In genomic region chr6:160073272-160073671, GRCh38 we compare ENCODE assay signal across 21 cellular contexts. TPM values are rescaled to one million over a fixed set of nuclear protein-coding genes. Genes with fewer than 3 reads are reported as not detected.
DNase-seq lines count a peak whose midpoint lies in the region; ATAC-seq, FAIRE-seq and TF ChIP-seq lines count a peak whose summit lies in the region.
"Had no signal": no experiment of that assay in that cellular context is flagged by ENCODE, and none has a peak within 500 bp of the region (broad histone marks: within the 10 kb centered on the region; RNA-seq: fewer than 3 reads in every experiment).

No MANE protein-coding gene starts in this region.

- H3K27me3 Mint-ChIP-seq in natural killer cell (ENCODE audit: low read depth in 2 of 2), result no peaks in the 10 kb centered on the region
- H3K27me3 Mint-ChIP-seq in natural killer cell treated with Interleukin-12 subunit alpha and Interleukin-12 subunit beta and Interleukin-15 and Interleukin-18, amount 100 ng/mL, for 72 hours, result no peaks in the 10 kb centered on the region
- no peaks in the 10 kb centered on the region for H3K27me3 Mint-ChIP-seq in WTC11 (ENCODE audit: low read depth)
- H3K27me3 Mint-ChIP-seq: CD4-positive, alpha-beta memory T cell had no signal

- ATAC-seq in natural killer cell, result no peak
- ATAC-seq in natural killer cell treated with Interleukin-12 subunit alpha and Interleukin-12 subunit beta and Interleukin-15 and Interleukin-18, amount 100 ng/mL, for 72 hours, result no peak
- ATAC-seq in WTC11, result no peak
- no peak for ATAC-seq in HG02870 (IDR thresholded peaks at IDR 0.05; ENCODE audit: unreplicated experiment)
- ATAC-seq: GM12878 had no signal

- dilution Hi-C loops in endothelial cell of umbilical vein (cut with MboI; ENCODE audit: extremely low pct_ligation_motif_present, low sequenced_read_pairs), result no loop called here

- no peak overlapping the region for H3K4me2 ChIP-seq in endothelial cell of umbilical vein (ENCODE audit: insufficient read depth, low read length)
- H3K4me2 ChIP-seq: BLaER1 had no signal

- no peak for DNase-seq in natural killer cell
- DNase-seq in natural killer cell treated with Interleukin-12 subunit alpha and Interleukin-12 subunit beta and Interleukin-15 and Interleukin-18, amount 100 ng/mL, for 72 hours (ENCODE audit: low spot score), result no peak
- no peak for DNase-seq in WTC11 (ENCODE audit: low spot score)
- no peak for DNase-seq in endothelial cell of umbilical vein (ENCODE audit: low read depth, low spot score)
- no peak for DNase-seq in SHP77 (lab: John Stamatoyannopoulos, UW)
- DNase-seq in KBM-7, result no peak
- DNase-seq: 8988T; CD4-positive, alpha-beta memory T cell; DMS 273 treated with DMSO at 0.1 percent for 48 hours; DMS53; DND-41; EL; GM23248 had no signal

- H3K36me3 Mint-ChIP-seq in natural killer cell (peaks cover 25% of the 10 kb centered on the region), WTC11 (peaks cover 65% of the 10 kb centered on the region)
- peaks cover 36% of the 10 kb centered on the region for H3K36me3 Mint-ChIP-seq in natural killer cell treated with Interleukin-12 subunit alpha and Interleukin-12 subunit beta and Interleukin-15 and Interleukin-18, amount 100 ng/mL, for 72 hours

- H3K9ac ChIP-seq in endothelial cell of umbilical vein (replicated peaks; ENCODE audit: extremely low read depth, insufficient read depth, low read length), result no peak overlapping the region
- H3K9ac ChIP-seq: BLaER1, GM23248 had no signal

- peak overlapping the region; percentile 25 to 31 for H3K27ac Mint-ChIP-seq in natural killer cell
- peak overlapping the region in 1 of 2 donors; percentile 51 for H3K27ac Mint-ChIP-seq in natural killer cell treated with Interleukin-12 subunit alpha and Interleukin-12 subunit beta and Interleukin-15 and Interleukin-18, amount 100 ng/mL, for 72 hours
- H3K27ac Mint-ChIP-seq in WTC11, result peak overlapping the region; percentile 11; the same call in 1 of the 2 replicates

- TF ChIP-seq CTCF in natural killer cell (IDR thresholded peaks at IDR 0.05) (no peak), WTC11 (IDR thresholded peaks at IDR 0.05) (no peak), endothelial cell of umbilical vein (IDR thresholded peaks at IDR 0.05; ENCODE audit: extremely low read depth in 1 of 2, insufficient read depth in 1 of 2, low read depth in 1 of 2, low read length in 2 of 2) (no peak)

- H3K27me3 ChIP-seq in endothelial cell of umbilical vein (ENCODE audit: control insufficient read depth in 2 of 2, insufficient read depth in 2 of 2, low read length in 2 of 2), result no peaks in the 10 kb centered on the region
- H3K27me3 ChIP-seq: BLaER1 had no signal

- TF ChIP-seq POLR2A in endothelial cell of umbilical vein (IDR thresholded peaks at IDR 0.05; ENCODE audit: low read depth, low read length), result no peak

- in situ Hi-C loops in KBM-7 (cut with MboI; ENCODE audit: low pct_unique_long_range_greater_than_20kb, low sequenced_read_pairs), result no loop called here

- no peaks in the 10 kb centered on the region for H3K79me2 ChIP-seq in endothelial cell of umbilical vein (ENCODE audit: control insufficient read depth, insufficient read depth, low read length)

- no peaks in the 10 kb centered on the region for H4K20me1 ChIP-seq in endothelial cell of umbilical vein (replicated peaks; ENCODE audit: control insufficient read depth, extremely low read depth, insufficient read depth, low read length)

- H3K9me3 ChIP-seq in endothelial cell of umbilical vein (replicated peaks; ENCODE audit: control insufficient read depth, insufficient read depth, low read length), result no peaks in the 10 kb centered on the region
- H3K9me3 ChIP-seq: BLaER1, HAP-1 had no signal

- H3K4me1 Mint-ChIP-seq in natural killer cell, result peaks cover 21 to 39% of the 10 kb centered on the region in 2 donors
- peaks cover 21 to 40% of the 10 kb centered on the region in 2 donors for H3K4me1 Mint-ChIP-seq in natural killer cell treated with Interleukin-12 subunit alpha and Interleukin-12 subunit beta and Interleukin-15 and Interleukin-18, amount 100 ng/mL, for 72 hours (ENCODE audit: low read depth in 2 of 2)
- no peaks in the 10 kb centered on the region for H3K4me1 Mint-ChIP-seq in WTC11

- CTCF ChIA-PET in WTC11 (lab: Charles Lee), result interaction anchor here (1.0 to 2.0 kb wide), 2 partner anchors 15 to 382 kb away, joined by 3 to 9 read pairs; no protein-coding TSS in a partner anchor
- CTCF ChIA-PET in endothelial cell of umbilical vein (lab: Charles Lee), result interaction anchor here (3.3 kb wide), 1 partner anchor 210 kb away, joined by 11 read pairs; no protein-coding TSS in a partner anchor

- no peak overlapping the region for H3K4me3 Mint-ChIP-seq in natural killer cell
- no peak overlapping the region for H3K4me3 Mint-ChIP-seq in natural killer cell treated with Interleukin-12 subunit alpha and Interleukin-12 subunit beta and Interleukin-15 and Interleukin-18, amount 100 ng/mL, for 72 hours
- H3K4me3 Mint-ChIP-seq in WTC11, result no peak overlapping the region
- H3K4me3 Mint-ChIP-seq: CD14-positive monocyte; CD4-positive, alpha-beta memory T cell had no signal

- BruUV-seq in endothelial cell of umbilical vein (replicated peaks; lab: Mats Ljungman, UMichigan), result TSS peak; percentile 30

- POLR2A ChIA-PET in WTC11 (lab: Charles Lee), result no interaction called here
- POLR2A ChIA-PET in endothelial cell of umbilical vein (lab: Charles Lee), result no interaction called here

- FAIRE-seq in endothelial cell of umbilical vein (lab: Jason Lieb, UNC), result no peak
- FAIRE-seq: GM12878, GM19239 had no signal

- no peaks in the 10 kb centered on the region for H3K9me1 ChIP-seq in endothelial cell of umbilical vein (replicated peaks; ENCODE audit: control insufficient read depth, extremely low read depth, insufficient read depth, low read length)

- no peaks in the 10 kb centered on the region for H3K9me3 Mint-ChIP-seq in natural killer cell
- H3K9me3 Mint-ChIP-seq in natural killer cell treated with Interleukin-12 subunit alpha and Interleukin-12 subunit beta and Interleukin-15 and Interleukin-18, amount 100 ng/mL, for 72 hours, result no peaks in the 10 kb centered on the region
- no peaks in the 10 kb centered on the region for H3K9me3 Mint-ChIP-seq in WTC11

- H3K36me3 ChIP-seq in endothelial cell of umbilical vein (ENCODE audit: control insufficient read depth in 2 of 2, extremely low read depth in 1 of 2, insufficient read depth in 2 of 2, low read length in 2 of 2), result peaks cover 0 to 40% of the 10 kb centered on the region in 2 experiments

- H2AFZ ChIP-seq in endothelial cell of umbilical vein (ENCODE audit: low read depth, low read length), result no peak overlapping the region
- H2AFZ ChIP-seq: GM23248 had no signal

- no peak overlapping the region for H3K4me3 ChIP-seq in endothelial cell of umbilical vein (replicated peaks in 1 of 3; ENCODE audit: insufficient read depth in 1 of 3, low read depth in 1 of 3, low read length in 3 of 3)
- H3K4me3 ChIP-seq: BLaER1, GM12878, GM23248, HAP-1 had no signal

- no peak overlapping the region for H3K27ac ChIP-seq in endothelial cell of umbilical vein (ENCODE audit: insufficient read depth, low read depth, low read length)
- H3K27ac ChIP-seq: BLaER1, GM23248 had no signal

- intact Hi-C loops in natural killer cell (cut with micrococcal nuclease), result loop anchor here (10.0 kb wide), 1 partner anchor 208 kb away; no protein-coding TSS in a partner anchor
- intact Hi-C loops in endothelial cell of umbilical vein (cut with micrococcal nuclease), result no loop called here

- no peaks in the 10 kb centered on the region for H3K4me1 ChIP-seq in endothelial cell of umbilical vein (ENCODE audit: control insufficient read depth, extremely low read depth, insufficient read depth, low read length)
- H3K4me1 ChIP-seq: HAP-1 had no signal

TF ChIP-seq in endothelial cell of umbilical vein, 7 proteins besides CTCF, POLR2A, EP300 and RAD21:
- TF ChIP-seq MYC (IDR thresholded peaks at IDR 0.05; ENCODE audit: low read depth, low read length) (no peak), JUN (IDR thresholded peaks at IDR 0.05; ENCODE audit: borderline replicate concordance, insufficient read depth, insufficient read length, low read depth) (no peak), POLR2AphosphoS5 (IDR thresholded peaks at IDR 0.05; ENCODE audit: insufficient read depth, low read depth, low read length) (no peak), EZH2 (IDR thresholded peaks at IDR 0.05; ENCODE audit: borderline replicate concordance, low read depth, low read length, severe bottlenecking) (no peak)
TF ChIP-seq in endothelial cell of umbilical vein: peak in this region for 0.

RNA-seq across cellular contexts. Expression of gene SLC22A1, which starts 48.3 kb away (rescaled TPM):
- 1 to 10 TPM; 1.4 to 4.5 (median 3.0) TPM for total RNA-seq in natural killer cell
- 10 to 100 TPM in 1 of 2 donors, 1 to 10 TPM in 1; 5.8 to 11.0 TPM for total RNA-seq in natural killer cell treated with Interleukin-12 subunit alpha and Interleukin-12 subunit beta and Interleukin-15 and Interleukin-18, amount 100 ng/mL, for 72 hours
- 0.41 to 1.2 TPM (median 0.78 TPM) in 3 replicates for total RNA-seq in WTC11 (2021)
- not detected in 2 replicates for total RNA-seq in endothelial cell of umbilical vein
- polyA plus RNA-seq in endothelial cell of umbilical vein, result 0.04 TPM in 1 of 2 replicates, not detected in the other
- not detected in 2 replicates for polyA plus RNA-seq in endothelial cell of umbilical vein (2011; cell fraction: cytosol; rRNA removed)
- 0.17 and 0.20 TPM in 2 replicates for polyA plus RNA-seq in endothelial cell of umbilical vein (2011; cell fraction: nucleus; rRNA removed)
- polyA plus RNA-seq in endothelial cell of umbilical vein (2012), result not detected in 2 replicates
- polyA minus RNA-seq in endothelial cell of umbilical vein, result 0.08 TPM in 1 of 2 replicates, not detected in the other
- polyA minus RNA-seq in endothelial cell of umbilical vein (2011; cell fraction: cytosol; rRNA and poly(A)+ RNA removed), result not detected
- 0.19 and 0.82 TPM in 2 replicates for polyA minus RNA-seq in endothelial cell of umbilical vein (2011; cell fraction: nucleus; rRNA and poly(A)+ RNA removed)
- total RNA-seq: G401, GM23248, H4 had no signal
- polyA plus RNA-seq: GM23248 had no signal
